18 cellular contexts compared by ENCODE assay signal in the genomic region with DNA sequence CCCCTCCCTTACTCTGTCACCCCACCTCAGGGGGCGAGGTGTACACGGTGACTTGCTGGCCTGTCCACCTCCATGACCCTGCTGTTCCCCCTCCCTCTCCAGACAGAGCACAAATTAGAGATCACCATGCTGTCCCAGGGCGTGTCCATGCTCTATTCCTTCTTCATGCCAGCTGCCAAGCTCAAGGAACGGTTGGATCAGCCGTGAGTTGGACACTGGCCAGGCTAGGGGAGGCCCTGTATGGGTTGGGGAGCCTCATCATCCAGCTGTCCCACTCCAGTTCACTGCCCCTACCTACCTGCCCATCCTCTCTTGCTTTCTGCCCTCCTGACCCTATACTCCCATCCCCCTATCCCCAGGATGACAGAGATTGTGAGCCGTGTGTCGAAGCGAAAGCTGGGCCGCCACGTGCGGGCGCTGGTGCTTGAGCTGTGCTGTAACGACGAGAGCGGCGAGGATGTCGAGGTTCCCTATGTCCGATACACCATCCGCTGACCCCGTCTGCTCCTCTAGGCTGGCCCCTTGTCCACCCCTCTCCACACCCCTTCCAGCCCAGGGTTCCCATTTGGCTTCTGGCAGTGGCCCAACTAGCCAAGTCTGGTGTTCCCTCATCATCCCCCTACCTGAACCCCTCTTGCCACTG. TPM values are rescaled to one million over a fixed set of nuclear protein-coding genes. Genes with fewer than 3 reads are reported as not detected.
DNase-seq lines count a peak whose midpoint lies in the region; ATAC-seq, FAIRE-seq and TF ChIP-seq lines count a peak whose summit lies in the region.
"Had no signal": no experiment of that assay in that cellular context is flagged by ENCODE, and none has a peak within 500 bp of the region (broad histone marks: within the 10 kb centered on the region; RNA-seq: fewer than 3 reads in every experiment).

No MANE protein-coding gene starts in this region.

- intact Hi-C loops in Panc1 (cut with micrococcal nuclease; ENCODE audit: unreplicated experiment) (no loop called here), HepG2 (cut with micrococcal nuclease; ENCODE audit: unreplicated experiment) (no loop called here)

- BruUV-seq in Panc1 (replicated peaks; lab: Mats Ljungman, UMichigan) (TSS peak; percentile 73), HepG2 (replicated peaks; lab: Mats Ljungman, UMichigan) (TSS peak; percentile 9)

- in situ Hi-C loops in Panc1 (cut with HindIII; ENCODE audit: low pct_unique_long_range_greater_than_20kb, low sequenced_read_pairs) (no loop called here), HepG2 (cut with HindIII; ENCODE audit: extremely low pct_ligation_motif_present, low pct_unique_long_range_greater_than_20kb) (no loop called here)

- H3K36me3 Mint-ChIP-seq in stimulated activated effector memory CD8-positive, alpha-beta T cell treated with anti-CD3 and anti-CD28 coated beads, Interleukin-12 subunit alpha, Interleukin-12 subunit beta, amount 100 ng/mL, for 72 hours: peaks cover 90% of the 10 kb centered on the region

- no peak for ATAC-seq in Panc1
- no peak for ATAC-seq in HepG2
- ATAC-seq in stimulated activated effector memory CD8-positive, alpha-beta T cell treated with anti-CD3 and anti-CD28 coated beads, Interleukin-12 subunit alpha, Interleukin-12 subunit beta, amount 100 ng/mL, for 72 hours: no peak
- ATAC-seq: activated CD8-positive, alpha-beta T cell treated with anti-CD3 and anti-CD28 coated beads, Interleukin-2, amount 10 ng/mL, durations not matched to agents 7 days and 5 days had no signal

- peaks cover 10% of the 10 kb centered on the region for H3K36me3 ChIP-seq in Panc1 (ENCODE audit: control insufficient read depth, insufficient read depth, low read length)
- H3K36me3 ChIP-seq in HepG2 (replicated peaks in 1 of 2; ENCODE audit: control insufficient read depth in 1 of 2, insufficient read depth in 2 of 2, low read length in 2 of 2): peaks cover 10 to 38% of the 10 kb centered on the region in 2 experiments; a peak in 4 of 5 replicates

- peaks cover 5% of the 10 kb centered on the region; the same call in 1 of the 2 replicates for H4K20me1 ChIP-seq in HepG2 (ENCODE audit: insufficient read depth, low read length)

- peak; percentile 33 for DNase-seq in activated effector memory CD4-positive, alpha-beta T cell treated with anti-CD3 and anti-CD28 coated beads, Interleukin-2, amount 50 U/mL, for 16 hours
- no peak for DNase-seq in activated effector memory CD4-positive, alpha-beta T cell treated with Interleukin-2 at 50 U/mL for 16 hours
- DNase-seq in Panc1 (ENCODE audit: low read depth, low spot score) (no peak), HepG2 (ENCODE audit: low spot score) (no peak), AG08395 (ENCODE audit: low spot score) (no peak), hypothalamus (lab: John Stamatoyannopoulos, UW) (no peak)
- DNase-seq in stimulated activated effector memory CD8-positive, alpha-beta T cell treated with anti-CD3 and anti-CD28 coated beads, Interleukin-12 subunit alpha, Interleukin-12 subunit beta, amount 100 ng/mL, for 72 hours (ENCODE audit: low spot score in 2 of 2): no peak
- DNase-seq in stimulated activated CD4-positive, alpha-beta T cell treated with anti-CD3 and anti-CD28 coated beads, Interleukin-4, amount 100 ng/mL, for 1 hour: no peak
- DNase-seq: activated CD8-positive, alpha-beta T cell treated with anti-CD3 and anti-CD28 coated beads, Interleukin-2, amount 10 ng/mL, durations not matched to agents 7 days and 5 days; NCI-H1417; NCI-H510A treated with DMSO at 0.1 percent for 48 hours; nucleus accumbens; retina; T-helper 9 cell; transverse colon had no signal

- no peak overlapping the region for H3K4me3 ChIP-seq in Panc1 (ENCODE audit: low read depth in 2 of 2, low read length in 2 of 2)
- H3K4me3 ChIP-seq in HepG2 (replicated peaks in 1 of 3; ENCODE audit: insufficient read depth in 1 of 3, low read depth in 2 of 3, low read length in 3 of 3): no peak overlapping the region
- H3K4me3 ChIP-seq: BLaER1 treated with 17β-estradiol and CSF1 and Interleukin-3, amounts not matched to agents 10 nM and 100 nM; transverse colon had no signal

- no peak for TF ChIP-seq RAD21 in HepG2 (CRISPR knock-in tag; IDR thresholded peaks at IDR 0.05)

- H3K27me3 ChIP-seq in Panc1 (ENCODE audit: control insufficient read depth, insufficient read depth, low read length) (no peaks in the 10 kb centered on the region), HepG2 (ENCODE audit: control insufficient read depth in 1 of 2, insufficient read depth in 2 of 2, low read length in 2 of 2) (no peaks in the 10 kb centered on the region)
- H3K27me3 ChIP-seq: transverse colon had no signal

- peak overlapping the region; percentile 15 for H3K27ac Mint-ChIP-seq in stimulated activated effector memory CD8-positive, alpha-beta T cell treated with anti-CD3 and anti-CD28 coated beads, Interleukin-12 subunit alpha, Interleukin-12 subunit beta, amount 100 ng/mL, for 72 hours
- H3K27ac Mint-ChIP-seq: activated CD8-positive, alpha-beta T cell treated with anti-CD3 and anti-CD28 coated beads, Interleukin-2, amount 10 ng/mL, durations not matched to agents 7 days and 5 days had no signal

- H2AFZ ChIP-seq in HepG2 (ENCODE audit: low read length): no peak overlapping the region

- H3K4me1 ChIP-seq in Panc1 (ENCODE audit: control insufficient read depth, insufficient read depth, low read length): peaks cover 15% of the 10 kb centered on the region
- peaks cover 16% of the 10 kb centered on the region for H3K4me1 ChIP-seq in HepG2 (ENCODE audit: insufficient read depth, low read length)

- H3K9me3 Mint-ChIP-seq in stimulated activated effector memory CD8-positive, alpha-beta T cell treated with anti-CD3 and anti-CD28 coated beads, Interleukin-12 subunit alpha, Interleukin-12 subunit beta, amount 100 ng/mL, for 72 hours: no peaks in the 10 kb centered on the region

- WGBS in HepG2 (ENCODE audit: low lambda C conversion rate): 96% methylated on average over 10 of the region's 20 CpGs

- no peak for TF ChIP-seq CTCF in Panc1 (IDR thresholded peaks at IDR 0.05)
- no peak for TF ChIP-seq CTCF in HepG2 (CRISPR knock-in tag; IDR thresholded peaks at IDR 0.05)

- peaks cover 37% of the 10 kb centered on the region for H3K4me1 Mint-ChIP-seq in stimulated activated effector memory CD8-positive, alpha-beta T cell treated with anti-CD3 and anti-CD28 coated beads, Interleukin-12 subunit alpha, Interleukin-12 subunit beta, amount 100 ng/mL, for 72 hours

- TF ChIP-seq EP300 in HepG2 (IDR thresholded peaks at IDR 0.05; ENCODE audit: low read depth in 2 of 2, low read length in 2 of 2) (no peak), HepG2 (CRISPR knock-in tag; IDR thresholded peaks at IDR 0.05; ENCODE audit: borderline replicate concordance) (no peak)

- H3K27ac ChIP-seq in Panc1 (ENCODE audit: low read length): no peak overlapping the region
- H3K27ac ChIP-seq in HepG2 (ENCODE audit: extremely low read length, insufficient read depth, low read length): no peak overlapping the region
- H3K27ac ChIP-seq: transverse colon had no signal

- no peak overlapping the region for H3K9ac ChIP-seq in HepG2 (ENCODE audit: insufficient read depth, low read depth, low read length)
- H3K9ac ChIP-seq: BLaER1 treated with 17β-estradiol and CSF1 and Interleukin-3, amounts not matched to agents 10 nM and 100 nM had no signal

- no peak for FAIRE-seq in HepG2 (lab: Jason Lieb, UNC)
- FAIRE-seq: H54 had no signal

- no peak overlapping the region for H3K4me3 Mint-ChIP-seq in stimulated activated effector memory CD8-positive, alpha-beta T cell treated with anti-CD3 and anti-CD28 coated beads, Interleukin-12 subunit alpha, Interleukin-12 subunit beta, amount 100 ng/mL, for 72 hours
- H3K4me3 Mint-ChIP-seq: activated CD8-positive, alpha-beta T cell treated with anti-CD3 and anti-CD28 coated beads, Interleukin-2, amount 10 ng/mL, durations not matched to agents 7 days and 5 days; activated naive CD8-positive, alpha-beta T cell had no signal

- H3K79me2 ChIP-seq in HepG2 (ENCODE audit: insufficient read depth, low read length): peaks cover 7% of the 10 kb centered on the region

- H3K4me2 ChIP-seq in HepG2 (ENCODE audit: low read depth, low read length): no peak overlapping the region

- no peaks in the 10 kb centered on the region for H3K9me3 ChIP-seq in Panc1 (ENCODE audit: control insufficient read depth, insufficient read depth, low read depth, low read length)
- no peaks in the 10 kb centered on the region for H3K9me3 ChIP-seq in HepG2 (ENCODE audit: low read length)
- H3K9me3 ChIP-seq: BLaER1 treated with 17β-estradiol and CSF1 and Interleukin-3, amounts not matched to agents 10 nM and 100 nM; transverse colon had no signal

- CTCF ChIA-PET in Panc1 (lab: Charles Lee) (no interaction called here), HepG2 (lab: Yijun Ruan, JAX; ENCODE audit: low intra/inter-chr PET ratio, low total read pairs) (no interaction called here)

- POLR2A ChIA-PET in Panc1 (lab: Charles Lee) (no interaction called here), HepG2 (lab: Yijun Ruan, JAX) (interaction anchor here (2.0 kb wide), 1 partner anchor 18 kb away, joined by 4 read pairs; a partner anchor contains a TSS)

- no peak for TF ChIP-seq POLR2A in HepG2 (IDR thresholded peaks at IDR 0.05; ENCODE audit: insufficient read depth in 1 of 2, low read depth in 2 of 2, low read length in 2 of 2)

RNA-seq across cellular contexts. Expression of a gene that starts 3.9 kb away (rescaled TPM):
- total RNA-seq in Panc1 (2021; ENCODE audit: unreplicated experiment): 134 TPM
- polyA plus RNA-seq in Panc1 (2012; ENCODE audit: insufficient read length): 135 TPM
- total RNA-seq in HepG2 (2016; rRNA removed; fragmentation: Illumina TruSeq; extraction: Trizol): 54.0 and 64.5 TPM in 2 replicates
- 42.6 and 48.2 TPM in 2 replicates for total RNA-seq in HepG2 (2016; cell fraction: cytosol; rRNA removed; fragmentation: Illumina TruSeq; extraction: Trizol; ENCODE audit: low read depth)
- total RNA-seq in HepG2 (2016; cell fraction: insoluble cytoplasmic fraction; rRNA removed; fragmentation: Illumina TruSeq; extraction: Trizol): 46.2 and 63.4 TPM in 2 replicates
- 101 and 102 TPM in 2 replicates for total RNA-seq in HepG2 (2016; cell fraction: membrane; rRNA removed; fragmentation: Illumina TruSeq; extraction: Trizol)
- total RNA-seq in HepG2 (2016; cell fraction: nucleus; rRNA removed; fragmentation: Illumina TruSeq; extraction: Trizol): 48.0 and 50.2 TPM in 2 replicates
- polyA plus RNA-seq in HepG2 (2011; rRNA removed): 221 and 225 TPM in 2 replicates
- 159 and 189 TPM in 2 replicates for polyA plus RNA-seq in HepG2 (2011; cell fraction: cytosol; rRNA removed)
- 710 and 899 TPM in 2 replicates for polyA plus RNA-seq in HepG2 (2011; cell fraction: nucleus; rRNA removed)
- polyA plus RNA-seq in HepG2 (2012): 70.8 and 105 TPM in 2 replicates
- polyA plus RNA-seq in HepG2 (2016; cell fraction: cytosol; fragmentation: Illumina TruSeq; extraction: Trizol; ENCODE audit: low read depth): 81.6 and 88.2 TPM in 2 replicates
- 86.5 and 108 TPM in 2 replicates for polyA plus RNA-seq in HepG2 (2016; cell fraction: insoluble cytoplasmic fraction; fragmentation: Illumina TruSeq; extraction: Trizol; ENCODE audit: low read depth)
- polyA plus RNA-seq in HepG2 (2016; cell fraction: membrane; fragmentation: Illumina TruSeq; extraction: Trizol; ENCODE audit: low read depth): 133 and 157 TPM in 2 replicates
- 147 and 168 TPM in 2 replicates for polyA plus RNA-seq in HepG2 (2016; cell fraction: nucleus; fragmentation: Illumina TruSeq; extraction: Trizol; ENCODE audit: insufficient read depth, low read depth)
- 219 and 435 TPM in 2 replicates for polyA minus RNA-seq in HepG2 (2011; rRNA and poly(A)+ RNA removed; ENCODE audit: low replicate concordance)
- polyA minus RNA-seq in HepG2 (2011; cell fraction: cytosol; rRNA and poly(A)+ RNA removed): 89.3 and 94.1 TPM in 2 replicates
- polyA minus RNA-seq in HepG2 (2011; cell fraction: nucleus; rRNA and poly(A)+ RNA removed): 94.1 and 102 TPM in 2 replicates

RNA-seq across cellular contexts. Expression of a gene that starts 18.3 kb away (rescaled TPM):
- total RNA-seq in Panc1 (2021; ENCODE audit: unreplicated experiment) (82.4 TPM), HepG2 (2016; rRNA removed; fragmentation: Illumina TruSeq; extraction: Trizol) (23.8 and 33.6 TPM in 2 replicates)
- 105 TPM for polyA plus RNA-seq in Panc1 (2012; ENCODE audit: insufficient read length)
- 4.6 and 5.6 TPM in 2 replicates for total RNA-seq in HepG2 (2016; cell fraction: cytosol; rRNA removed; fragmentation: Illumina TruSeq; extraction: Trizol; ENCODE audit: low read depth)
- total RNA-seq in HepG2 (2016; cell fraction: insoluble cytoplasmic fraction; rRNA removed; fragmentation: Illumina TruSeq; extraction: Trizol): 23.6 and 32.3 TPM in 2 replicates
- total RNA-seq in HepG2 (2016; cell fraction: membrane; rRNA removed; fragmentation: Illumina TruSeq; extraction: Trizol): 5.5 and 6.3 TPM in 2 replicates
- total RNA-seq in HepG2 (2016; cell fraction: nucleus; rRNA removed; fragmentation: Illumina TruSeq; extraction: Trizol): 21.6 and 22.6 TPM in 2 replicates
- polyA plus RNA-seq in HepG2 (2011; rRNA removed): 31.7 and 38.8 TPM in 2 replicates
- 17.8 and 18.8 TPM in 2 replicates for polyA plus RNA-seq in HepG2 (2011; cell fraction: cytosol; rRNA removed)
- 103 TPM in 2 replicates for polyA plus RNA-seq in HepG2 (2011; cell fraction: nucleus; rRNA removed)
- 56.6 and 70.9 TPM in 2 replicates for polyA plus RNA-seq in HepG2 (2012)
- 2.1 and 3.2 TPM in 2 replicates for polyA plus RNA-seq in HepG2 (2016; cell fraction: cytosol; fragmentation: Illumina TruSeq; extraction: Trizol; ENCODE audit: low read depth)
- polyA plus RNA-seq in HepG2 (2016; cell fraction: insoluble cytoplasmic fraction; fragmentation: Illumina TruSeq; extraction: Trizol; ENCODE audit: low read depth): 21.0 and 30.4 TPM in 2 replicates
- 4.6 and 5.3 TPM in 2 replicates for polyA plus RNA-seq in HepG2 (2016; cell fraction: membrane; fragmentation: Illumina TruSeq; extraction: Trizol; ENCODE audit: low read depth)
- 45.2 and 50.2 TPM in 2 replicates for polyA plus RNA-seq in HepG2 (2016; cell fraction: nucleus; fragmentation: Illumina TruSeq; extraction: Trizol; ENCODE audit: insufficient read depth, low read depth)
- polyA minus RNA-seq in HepG2 (2011; rRNA and poly(A)+ RNA removed; ENCODE audit: low replicate concordance): 100 and 124 TPM in 2 replicates
- polyA minus RNA-seq in HepG2 (2011; cell fraction: cytosol; rRNA and poly(A)+ RNA removed): 41.3 and 57.4 TPM in 2 replicates
- polyA minus RNA-seq in HepG2 (2011; cell fraction: nucleus; rRNA and poly(A)+ RNA removed): 55.4 and 68.5 TPM in 2 replicates

RNA-seq across cellular contexts. Expression of a gene that starts 20.9 kb away (rescaled TPM):
- total RNA-seq in Panc1 (2021; ENCODE audit: unreplicated experiment) (302 TPM), HepG2 (2016; rRNA removed; fragmentation: Illumina TruSeq; extraction: Trizol) (93.3 and 95.6 TPM in 2 replicates)
- 333 TPM for polyA plus RNA-seq in Panc1 (2012; ENCODE audit: insufficient read length)
- total RNA-seq in HepG2 (2016; cell fraction: cytosol; rRNA removed; fragmentation: Illumina TruSeq; extraction: Trizol; ENCODE audit: low read depth): 5.4 and 7.1 TPM in 2 replicates
- 77.7 and 94.2 TPM in 2 replicates for total RNA-seq in HepG2 (2016; cell fraction: insoluble cytoplasmic fraction; rRNA removed; fragmentation: Illumina TruSeq; extraction: Trizol)
- 18.1 and 19.1 TPM in 2 replicates for total RNA-seq in HepG2 (2016; cell fraction: membrane; rRNA removed; fragmentation: Illumina TruSeq; extraction: Trizol)
- total RNA-seq in HepG2 (2016; cell fraction: nucleus; rRNA removed; fragmentation: Illumina TruSeq; extraction: Trizol): 55.6 and 61.3 TPM in 2 replicates
- 129 and 146 TPM in 2 replicates for polyA plus RNA-seq in HepG2 (2011; rRNA removed)
- 77.3 and 97.9 TPM in 2 replicates for polyA plus RNA-seq in HepG2 (2011; cell fraction: cytosol; rRNA removed)
- 223 and 227 TPM in 2 replicates for polyA plus RNA-seq in HepG2 (2011; cell fraction: nucleus; rRNA removed)
- polyA plus RNA-seq in HepG2 (2012): 84.6 and 94.4 TPM in 2 replicates
- 4.8 and 5.6 TPM in 2 replicates for polyA plus RNA-seq in HepG2 (2016; cell fraction: cytosol; fragmentation: Illumina TruSeq; extraction: Trizol; ENCODE audit: low read depth)
- 93.8 and 120 TPM in 2 replicates for polyA plus RNA-seq in HepG2 (2016; cell fraction: insoluble cytoplasmic fraction; fragmentation: Illumina TruSeq; extraction: Trizol; ENCODE audit: low read depth)
- 10.0 and 13.0 TPM in 2 replicates for polyA plus RNA-seq in HepG2 (2016; cell fraction: membrane; fragmentation: Illumina TruSeq; extraction: Trizol; ENCODE audit: low read depth)
- polyA plus RNA-seq in HepG2 (2016; cell fraction: nucleus; fragmentation: Illumina TruSeq; extraction: Trizol; ENCODE audit: insufficient read depth, low read depth): 158 and 178 TPM in 2 replicates
- polyA minus RNA-seq in HepG2 (2011; rRNA and poly(A)+ RNA removed; ENCODE audit: low replicate concordance): 280 and 721 TPM in 2 replicates
- polyA minus RNA-seq in HepG2 (2011; cell fraction: cytosol; rRNA and poly(A)+ RNA removed): 69.7 and 70.1 TPM in 2 replicates
- 44.2 and 45.4 TPM in 2 replicates for polyA minus RNA-seq in HepG2 (2011; cell fraction: nucleus; rRNA and poly(A)+ RNA removed)
